Comparison of ENCODE assay signal across 10 cellular contexts in genomic region chr15:63909819-63910437, GRCh38.
DNase-seq lines count a peak whose midpoint lies in the region; ATAC-seq, FAIRE-seq and TF ChIP-seq lines count a peak whose summit lies in the region.
"Had no signal": no experiment of that assay in that cellular context is flagged by ENCODE, and none has a peak within 500 bp of the region (broad histone marks: within the 10 kb centered on the region; RNA-seq: fewer than 3 reads in every experiment).

No MANE protein-coding gene starts in this region.

- no peaks in the 10 kb centered on the region for H3K9me3 Mint-ChIP-seq in HFFc6

- no peaks in the 10 kb centered on the region; the same call in none of the 2 replicates for H3K27me3 Mint-ChIP-seq in HFFc6 (ENCODE audit: insufficient read depth)

- POLR2A ChIA-PET in K562 (lab: Yijun Ruan, JAX), result interaction anchor here (0.6 to 0.8 kb wide), 2 partner anchors 8 to 251 kb away, joined by 3 to 4 read pairs; no protein-coding TSS in a partner anchor

- H3K4me2 ChIP-seq in K562 (ENCODE audit: insufficient read depth, low read length), result no peak overlapping the region
- no peak overlapping the region for H3K4me2 ChIP-seq in keratinocyte (ENCODE audit: control insufficient read depth, extremely low read depth, insufficient read depth, low read depth, low read length)

- H2AFZ ChIP-seq in K562 (ENCODE audit: low read depth, low read length), result peak overlapping the region; percentile 60; the same call in 1 of the 2 replicates
- H2AFZ ChIP-seq in keratinocyte (ENCODE audit: control insufficient read depth, low read length), result no peak overlapping the region

- dilution Hi-C loops in keratinocyte (cut with MboI; ENCODE audit: extremely low pct_ligation_motif_present, low sequenced_read_pairs), result no loop called here

- in situ Hi-C loops in K562 (cut with MboI), result no loop called here

- H3K4me1 ChIP-seq in K562 (replicated peaks in 1 of 2; ENCODE audit: control insufficient read depth in 2 of 2, insufficient read depth in 2 of 2, low read length in 2 of 2) (peaks cover 29 to 31% of the 10 kb centered on the region in 2 experiments), keratinocyte (ENCODE audit: control insufficient read depth, extremely low read depth, insufficient read depth, low read length) (peaks cover 38% of the 10 kb centered on the region)

- no peak for TF ChIP-seq EP300 in K562 (IDR thresholded peaks at IDR 0.05; ENCODE audit: low read length)

- H3K9me1 ChIP-seq in K562 (ENCODE audit: control insufficient read depth, insufficient read depth, low read length), result no peaks in the 10 kb centered on the region
- H3K9me1 ChIP-seq in keratinocyte (ENCODE audit: control insufficient read depth, extremely low read depth, insufficient read depth, low read length), result no peaks in the 10 kb centered on the region

- TF ChIP-seq CTCF in HFFc6 (IDR thresholded peaks at IDR 0.05) (no peak), K562 (IDR thresholded peaks at IDR 0.05 in 2 of 3, conservative IDR thresholded peaks at IDR 0.05 in 1 of 3; ENCODE audit: insufficient read depth in 2 of 3, low read depth in 1 of 3, low read length in 3 of 3) (no peak), keratinocyte (optimal IDR thresholded peaks at IDR 0.05 in 1 of 3, IDR thresholded peaks at IDR 0.05 in 1 of 3, conservative IDR thresholded peaks at IDR 0.05 in 1 of 3; ENCODE audit: extremely low read depth in 1 of 3, insufficient read depth in 2 of 3, low read length in 3 of 3) (no peak)

- TF ChIP-seq RAD21 in K562 (CRISPR knock-in tag; conservative IDR thresholded peaks at IDR 0.05 in 1 of 2, IDR thresholded peaks at IDR 0.05 in 1 of 2), result no peak

- H4K20me1 ChIP-seq in K562 (replicated peaks; ENCODE audit: control insufficient read depth, insufficient read depth, low read length), result no peaks in the 10 kb centered on the region
- no peaks in the 10 kb centered on the region for H4K20me1 ChIP-seq in keratinocyte (ENCODE audit: control insufficient read depth, extremely low read depth, insufficient read depth, low read length)

- H3K36me3 ChIP-seq in K562 (ENCODE audit: control insufficient read depth, insufficient read depth, low read length), result no peaks in the 10 kb centered on the region
- no peaks in the 10 kb centered on the region for H3K36me3 ChIP-seq in keratinocyte (ENCODE audit: control insufficient read depth in 2 of 2, extremely low read depth in 1 of 2, insufficient read depth in 2 of 2, low read length in 2 of 2)

- H3K27ac ChIP-seq in K562 (ENCODE audit: extremely low read depth, low read depth, low read length) (peak overlapping the region; percentile 43; the same call in 1 of the 3 replicates), keratinocyte (ENCODE audit: control insufficient read depth, insufficient read depth, low read length) (peak overlapping the region; percentile 50)
- H3K27ac ChIP-seq: neutrophil had no signal

- H3K27me3 ChIP-seq in K562 (ENCODE audit: control insufficient read depth in 2 of 2, insufficient read depth in 2 of 2, low read length in 2 of 2) (no peaks in the 10 kb centered on the region), keratinocyte (ENCODE audit: control insufficient read depth, extremely low read depth, insufficient read depth, low read length) (no peaks in the 10 kb centered on the region)
- H3K27me3 ChIP-seq: neutrophil had no signal

- 44% methylated on average over 10 of the region's 10 CpGs for WGBS in K562 (ENCODE audit: insufficient coverage, low coverage, missing lambda C conversion rate)

- H3K4me1 Mint-ChIP-seq in HFFc6 (ENCODE audit: low read depth), result peaks cover 55% of the 10 kb centered on the region

- BruUV-seq in K562 (replicated peaks; lab: Mats Ljungman, UMichigan), result no TSS peak

- H3K4me3 Mint-ChIP-seq in HFFc6, result peak overlapping the region; percentile 49

- H3K9me3 ChIP-seq in K562 (replicated peaks; ENCODE audit: control insufficient read depth, insufficient read depth, low read depth, low read length), result no peaks in the 10 kb centered on the region
- H3K9me3 ChIP-seq in keratinocyte (ENCODE audit: control insufficient read depth, low read depth, low read length), result no peaks in the 10 kb centered on the region
- H3K9me3 ChIP-seq: neutrophil had no signal

- intact Hi-C loops in K562 (cut with micrococcal nuclease), result no loop called here

- H3K9ac ChIP-seq in K562 (ENCODE audit: insufficient read depth in 1 of 2, low read depth in 2 of 2, low read length in 2 of 2) (peak overlapping the region in 1 of 2 experiments; percentile 65; a peak in 2 of 4 replicates), keratinocyte (ENCODE audit: control insufficient read depth, extremely low read depth, insufficient read depth, low read length) (peak overlapping the region; percentile 2)

- FAIRE-seq in K562 (lab: Jason Lieb, UNC) (peak; percentile 65), keratinocyte (lab: Jason Lieb, UNC) (no peak)

- no peak for TF ChIP-seq POLR2A in K562 (conservative IDR thresholded peaks at IDR 0.05)

- CTCF ChIA-PET in K562 (lab: Yijun Ruan, JAX; ENCODE audit: low intra/inter-chr PET ratio), result no interaction called here

- peak overlapping the region; percentile 84 for H3K27ac Mint-ChIP-seq in HFFc6

- H3K4me3 ChIP-seq in K562, result no peak overlapping the region
- no peak overlapping the region for H3K4me3 ChIP-seq in keratinocyte (ENCODE audit: control insufficient read depth in 2 of 3, extremely low read depth in 1 of 3, insufficient read depth in 2 of 3, low read depth in 1 of 3, low read length in 3 of 3)

- no peaks in the 10 kb centered on the region for H3K36me3 Mint-ChIP-seq in HFFc6 (ENCODE audit: low read depth)

- H3K79me2 ChIP-seq in K562 (ENCODE audit: control insufficient read depth, insufficient read depth, low read length) (no peaks in the 10 kb centered on the region), keratinocyte (ENCODE audit: control insufficient read depth, insufficient read depth, low read length) (no peaks in the 10 kb centered on the region)

- ATAC-seq in K562, result peak; percentile 12; the same call in 2 of the 3 replicates
- no peak for ATAC-seq in HG02571 (IDR thresholded peaks at IDR 0.05; ENCODE audit: unreplicated experiment)
- no peak for ATAC-seq in HG03196 (IDR thresholded peaks at IDR 0.05; ENCODE audit: unreplicated experiment)
- no peak for ATAC-seq in HG02884 (IDR thresholded peaks at IDR 0.05; ENCODE audit: unreplicated experiment)

- DNase-seq in HFFc6, result peak; percentile 73
- no peak for DNase-seq in K562 (ENCODE audit: extremely low read depth in 1 of 4, low spot score in 3 of 4)
- DNase-seq in keratinocyte (ENCODE audit: low read depth, low spot score), result no peak
- peak; percentile 66 for DNase-seq in smooth muscle cell of the brain vasculature (ENCODE audit: low read depth, low spot score)
- DNase-seq in NOMO-1 treated with dmso at 0.1 percent for 144 hours (lab: John Stamatoyannopoulos, UW; ENCODE audit: unreplicated experiment), result no peak
- DNase-seq: NCI-H187 treated with DMSO at 0.1 percent for 48 hours had no signal

TF ChIP-seq in K562, 482 proteins besides CTCF, POLR2A, EP300 and RAD21 (continues in another document):
- no peak for TF ChIP-seq GTF3C2 (IDR thresholded peaks at IDR 0.05; ENCODE audit: borderline replicate concordance, extremely low read depth, insufficient read length)
- TF ChIP-seq ZSCAN29 (IDR thresholded peaks at IDR 0.05), result no peak
- no peak for TF ChIP-seq NR0B1 (IDR thresholded peaks at IDR 0.05; ENCODE audit: partially characterized antibody)
- TF ChIP-seq ZNF277 (CRISPR knock-in tag; IDR thresholded peaks at IDR 0.05; ENCODE audit: borderline replicate concordance), result no peak
- no peak for TF ChIP-seq NONO (IDR thresholded peaks at IDR 0.05; ENCODE audit: low read depth in 2 of 2, low read length in 1 of 2)
- TF ChIP-seq NFE2 (IDR thresholded peaks at IDR 0.05; ENCODE audit: low read depth), result no peak
- TF ChIP-seq EWSR1 (IDR thresholded peaks at IDR 0.05; ENCODE audit: borderline replicate concordance, low read depth, partially characterized antibody), result no peak
- TF ChIP-seq ETV1 (tag; conservative IDR thresholded peaks at IDR 0.05; ENCODE audit: low read depth), result no peak

Comparison
In these comparisons a context has a peak if more than half of its experiments do, and no peak if none do; other contexts are left out.
1. DNase-seq: peak in HFFc6 (single experiment) and smooth muscle cell of the brain vasculature (single experiment); none in K562 (0 of 4), keratinocyte (single experiment) and NOMO-1 treated with dmso at 0.1 percent for 144 hours (single experiment).